ENCODE assay signal across 8 cellular contexts in genomic region chr9:83649080-83649479, GRCh38. TPM values are rescaled to one million over a fixed set of nuclear protein-coding genes. Genes with fewer than 3 reads are reported as not detected.
DNase-seq lines count a peak whose midpoint lies in the region; ATAC-seq and TF ChIP-seq lines count a peak whose summit lies in the region.

No MANE protein-coding gene starts in this region.

- DNase-seq in HUDEP-2 (lab: John Stamatoyannopoulos, UW; ENCODE audit: unreplicated experiment in 76 of 76) (peak in 68 of 76 experiments; percentile 1 to 80 (median 56)), heart left ventricle (peak; percentile 60 to 83 (median 61)), sciatic nerve (ENCODE audit: low spot score) (peak; percentile 82), OCI-M2 (lab: John Stamatoyannopoulos, UW; ENCODE audit: unreplicated experiment) (no peak)
- peak in 1 of 2 donors; percentile 79 for DNase-seq in activated naive CD4-positive, alpha-beta T cell treated with anti-CD3 and anti-CD28 coated beads, Interleukin-2, amount 50 U/mL, for 72 hours (ENCODE audit: low spot score in 2 of 2)

- H3K27ac ChIP-seq in 22Rv1 = no peak overlapping the region
- peak overlapping the region in 2 of 12 donors; percentile 15 to 34 for H3K27ac ChIP-seq in heart left ventricle

- no peaks in the 10 kb centered on the region for H3K9me3 Mint-ChIP-seq in activated naive CD4-positive, alpha-beta T cell treated with anti-CD3 and anti-CD28 coated beads, Interleukin-2, amount 50 U/mL, for 72 hours

- peaks cover 0 to 15% (median 1%) of the 10 kb centered on the region in 12 donors for H3K4me1 ChIP-seq in heart left ventricle

- H3K36me3 Mint-ChIP-seq in activated naive CD4-positive, alpha-beta T cell treated with anti-CD3 and anti-CD28 coated beads, Interleukin-2, amount 50 U/mL, for 72 hours = peaks cover 13 to 16% of the 10 kb centered on the region in 2 donors

- peaks cover 0 to 50% (median 32%) of the 10 kb centered on the region in 9 donors for H3K36me3 ChIP-seq in heart left ventricle

- ATAC-seq in GM18498 (IDR thresholded peaks at IDR 0.05; ENCODE audit: unreplicated experiment) (peak; percentile 68), SK-N-SH treated with all-trans-retinoic acid at 6 μM for 48 hours (peak; percentile 85), heart left ventricle (peak; percentile 58 to 81 (median 76)), sciatic nerve (peak; percentile 80)
- ATAC-seq in activated naive CD4-positive, alpha-beta T cell treated with anti-CD3 and anti-CD28 coated beads, Interleukin-2, amount 50 U/mL, for 72 hours = peak; percentile 82 to 86

- no peak overlapping the region for H3K27ac Mint-ChIP-seq in activated naive CD4-positive, alpha-beta T cell treated with anti-CD3 and anti-CD28 coated beads, Interleukin-2, amount 50 U/mL, for 72 hours

- H3K9me3 ChIP-seq in heart left ventricle = peaks cover 0 to 8% (median 0%) of the 10 kb centered on the region in 12 donors

- intact Hi-C loops in heart left ventricle (cut with DNase I) = loop anchor here in 3 of 10 donors (2.0 to 10.0 kb wide), 5 partner anchors 28 to 444 kb away; no protein-coding TSS in a partner anchor
- intact Hi-C loops in sciatic nerve (cut with DNase I) = no loop called here

- H3K4me3 ChIP-seq in heart left ventricle = no peak overlapping the region

- no peaks in the 10 kb centered on the region for H3K27me3 ChIP-seq in heart left ventricle

- no peak for TF ChIP-seq POLR2A in heart left ventricle (IDR thresholded peaks at IDR 0.05)

- peak; percentile 83 for TF ChIP-seq CTCF in 22Rv1 (IDR thresholded peaks at IDR 0.05)
- peak; percentile 60 to 77 (median 71) for TF ChIP-seq CTCF in heart left ventricle (IDR thresholded peaks at IDR 0.05)

- WGBS in heart left ventricle, 4 donors = 43 to 51% (median 47%) methylated on average over 8 of the region's 8 CpGs

TF ChIP-seq in SK-N-SH treated with all-trans-retinoic acid at 6 μM for 48 hours, 23 proteins besides CTCF, POLR2A, EP300 and RAD21:
- no peak for TF ChIP-seq TSHZ2 (CRISPR knock-in tag; IDR thresholded peaks at IDR 0.05)
- TF ChIP-seq OSR1 (CRISPR knock-in tag; IDR thresholded peaks at IDR 0.05) = no peak
- no peak for TF ChIP-seq CSRNP3 (CRISPR knock-in tag; IDR thresholded peaks at IDR 0.05)
- no peak for TF ChIP-seq PPARA (CRISPR knock-in tag; IDR thresholded peaks at IDR 0.05; ENCODE audit: borderline replicate concordance)
- TF ChIP-seq ZNF8 (CRISPR knock-in tag; IDR thresholded peaks at IDR 0.05) = no peak
- no peak for TF ChIP-seq ARNTL (CRISPR knock-in tag; IDR thresholded peaks at IDR 0.05; ENCODE audit: borderline replicate concordance, low read depth)
- TF ChIP-seq GLIS3 (CRISPR knock-in tag; IDR thresholded peaks at IDR 0.05) = no peak

RNA-seq across cellular contexts. Expression of gene IDNK, which starts 26.1 kb away (rescaled TPM):
- 1 to 10 TPM in 1 of 2 donors, under 1 TPM in 1; 0.89 to 4.7 TPM for total RNA-seq in activated naive CD4-positive, alpha-beta T cell treated with anti-CD3 and anti-CD28 coated beads, Interleukin-2, amount 50 U/mL, for 72 hours
- total RNA-seq in heart left ventricle (1 to 10 TPM in 8 of 9 donors, under 1 TPM in 1; 0.69 to 6.9 (median 5.0) TPM), sciatic nerve (7.8 TPM)
- 1 to 10 TPM; 2.6 to 4.2 TPM for polyA plus RNA-seq in heart left ventricle

RNA-seq across cellular contexts. Expression of gene UBQLN1, which starts 58.7 kb away (rescaled TPM):
- total RNA-seq in activated naive CD4-positive, alpha-beta T cell treated with anti-CD3 and anti-CD28 coated beads, Interleukin-2, amount 50 U/mL, for 72 hours = 100 to 1,000 TPM in 1 of 2 donors, 10 to 100 TPM in 1; 96.8 to 118 TPM
- total RNA-seq in heart left ventricle (100 to 1,000 TPM in 5 of 9 donors, 10 to 100 TPM in 4; 88.9 to 144 (median 103) TPM), sciatic nerve (88.0 TPM)
- polyA plus RNA-seq in heart left ventricle = 10 to 100 TPM; 24.2 to 91.1 TPM
